ENCODE assay signal across 10 cellular contexts in genomic region chr2:152613235-152613634, GRCh38.
DNase-seq lines count a peak whose midpoint lies in the region; ATAC-seq lines count a peak whose summit lies in the region.
"Had no signal": no experiment of that assay in that cellular context is flagged by ENCODE, and none has a peak within 500 bp of the region (broad histone marks: within the 10 kb centered on the region; RNA-seq: fewer than 3 reads in every experiment).

No MANE protein-coding gene starts in this region.

- ATAC-seq in HG03342 (IDR thresholded peaks at IDR 0.05; ENCODE audit: unreplicated experiment) = peak; percentile 43

- H3K27ac ChIP-seq in angular gyrus (ENCODE audit: low read depth, low read length) (peak overlapping the region; percentile 42), substantia nigra (ENCODE audit: low read depth, low read length, poor library complexity, severe bottlenecking) (peak overlapping the region; percentile 39)

- DNase-seq in NOMO-1 treated with DMSO at 0.1 percent for 48 hours (lab: John Stamatoyannopoulos, UW; ENCODE audit: unreplicated experiment) (peak; percentile 39), NOMO-1 treated with dmso at 0.1 percent for 144 hours (lab: John Stamatoyannopoulos, UW; ENCODE audit: unreplicated experiment) (no peak), substantia nigra (lab: John Stamatoyannopoulos, UW) (no peak), mucosa of gallbladder (ENCODE audit: low spot score) (no peak), cerebellum (ENCODE audit: low spot score) (no peak), activated T-cell treated with anti-CD3 and anti-CD28 coated beads for 4 hours (no peak)
- DNase-seq: ACHN, left lung had no signal
